ENCODE assay signal across 1 cellular context in genomic region chr7:138000081-138000701, GRCh38.
TF ChIP-seq lines count a peak whose summit lies in the region.

No MANE protein-coding gene starts in this region.

TF ChIP-seq in K562, 482 proteins besides CTCF, POLR2A, EP300 and RAD21 (continued from another document):
- TF ChIP-seq DIDO1 (tag; IDR thresholded peaks at IDR 0.05; ENCODE audit: low read depth), result no peak
- TF ChIP-seq KAT8 (IDR thresholded peaks at IDR 0.05; ENCODE audit: low read depth), result no peak
- no peak for TF ChIP-seq ZBTB34 (CRISPR knock-in tag; IDR thresholded peaks at IDR 0.05)
- TF ChIP-seq FOXK2 (conservative IDR thresholded peaks at IDR 0.05 in 1 of 2, IDR thresholded peaks at IDR 0.05 in 1 of 2; ENCODE audit: low read depth in 2 of 2), result no peak
- TF ChIP-seq CEBPB (tag; IDR thresholded peaks at IDR 0.05), result no peak
- peak; percentile 21; the same call in 1 of the 2 replicates for TF ChIP-seq NFIC (IDR thresholded peaks at IDR 0.05)
- no peak for TF ChIP-seq SREBF1 (IDR thresholded peaks at IDR 0.05; ENCODE audit: borderline replicate concordance, low read depth, low read length)
- no peak for TF ChIP-seq THAP12 (CRISPR knock-in tag; IDR thresholded peaks at IDR 0.05)
- TF ChIP-seq ELK1 (CRISPR knock-in tag; IDR thresholded peaks at IDR 0.05), result no peak
- TF ChIP-seq CHD1 (IDR thresholded peaks at IDR 0.05; ENCODE audit: low read length), result peak; percentile 16
- no peak for TF ChIP-seq ZKSCAN8 (CRISPR knock-in tag; IDR thresholded peaks at IDR 0.05)
- TF ChIP-seq HNRNPLL (IDR thresholded peaks at IDR 0.05; ENCODE audit: low read depth, low read length, poor library complexity, severe bottlenecking), result no peak
- 0 out of 2 replicates have a peak, but pooled peaks have one; percentile 26 for TF ChIP-seq CTBP1 (IDR thresholded peaks at IDR 0.05; ENCODE audit: borderline replicate concordance)
- no peak for TF ChIP-seq NR3C1 (CRISPR knock-in tag; IDR thresholded peaks at IDR 0.05)
